ENCODE assay signal across 15 cellular contexts in the genomic region with DNA sequence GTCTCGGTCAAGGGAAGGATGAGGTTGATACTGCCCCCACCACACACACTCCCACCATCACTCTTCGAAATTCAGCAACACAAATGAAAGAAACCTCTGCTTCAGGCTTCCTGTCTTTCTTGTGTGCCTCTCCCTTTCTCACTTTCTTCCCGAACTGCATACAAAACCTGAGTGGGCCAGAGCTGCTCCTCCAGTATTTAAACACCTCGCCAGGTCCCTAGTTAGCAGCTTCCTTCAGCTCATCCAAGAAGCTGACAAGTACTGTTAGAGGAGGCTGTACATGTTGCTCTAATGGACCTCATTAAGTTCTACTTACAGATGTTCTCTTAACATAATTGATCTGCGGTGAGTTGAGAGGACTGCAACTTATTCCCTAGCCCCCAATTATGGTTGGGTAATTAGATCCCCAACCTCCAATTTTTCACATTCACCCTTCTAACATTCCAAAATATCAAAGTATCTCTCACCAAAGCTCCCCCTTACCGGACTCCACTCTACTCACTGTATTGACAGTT. TPM values are rescaled to one million over a fixed set of nuclear protein-coding genes. Genes with fewer than 3 reads are reported as not detected.
DNase-seq lines count a peak whose midpoint lies in the region; ATAC-seq, FAIRE-seq and TF ChIP-seq lines count a peak whose summit lies in the region.
"Had no signal": no experiment of that assay in that cellular context is flagged by ENCODE, and none has a peak within 500 bp of the region (broad histone marks: within the 10 kb centered on the region; RNA-seq: fewer than 3 reads in every experiment).

No MANE protein-coding gene starts in this region.

- RAD21 ChIA-PET in GM12878 (lab: Charles Lee; ENCODE audit: unreplicated experiment) = interaction anchor here (1.2 to 5.4 kb wide), 10 partner anchors 9 to 246 kb away, joined by 3 to 29 read pairs (median 6); no protein-coding TSS in a partner anchor

- TF ChIP-seq CTCF in left ventricle myocardium inferior (IDR thresholded peaks at IDR 0.05; ENCODE audit: borderline replicate concordance) (no peak), GM12878 (IDR thresholded peaks at IDR 0.05 in 2 of 3, conservative IDR thresholded peaks at IDR 0.05 in 1 of 3; ENCODE audit: control insufficient read depth in 2 of 3, extremely low read depth in 1 of 3, insufficient read depth in 1 of 3, low read depth in 3 of 3, low read length in 3 of 3) (no peak), uterus (IDR thresholded peaks at IDR 0.05) (no peak)

- CTCF ChIA-PET in GM12878 (lab: Yijun Ruan, JAX) = interaction anchor here (0.8 to 1.9 kb wide), 7 partner anchors 9 to 329 kb away, joined by 3 to 10 read pairs (median 3); no protein-coding TSS in a partner anchor

- no peak overlapping the region for H3K9ac ChIP-seq in GM12878 (ENCODE audit: control insufficient read depth, insufficient read depth, low read length)

- FAIRE-seq in GM12878 (lab: Jason Lieb, UNC) (no peak), RCC 7860 (lab: Jason Lieb, UNC) (no peak)

- intact Hi-C loops in left ventricle myocardium inferior (cut with micrococcal nuclease) = no loop called here
- intact Hi-C loops in Right ventricle myocardium inferior (cut with DNase I) = no loop called here
- intact Hi-C loops in GM12878 (cut with micrococcal nuclease; ENCODE audit: unreplicated experiment) = loop anchor here (5.0 kb wide), 1 partner anchor 77 kb away; no protein-coding TSS in a partner anchor
- intact Hi-C loops in uterus (cut with DNase I; ENCODE audit: low total_unique reads) = no loop called here

- SMC1A ChIA-PET in GM12878 (lab: Charles Lee; ENCODE audit: uncharacterized antibody, unreplicated experiment) = interaction anchor here (0.9 to 10.4 kb wide), 17 partner anchors 10 to 829 kb away, joined by 3 to 121 read pairs (median 5); no protein-coding TSS in a partner anchor

- DNase-seq in left ventricle myocardium inferior (no peak), Right ventricle myocardium inferior (ENCODE audit: missing footprints) (no peak), GM12878 (ENCODE audit: low read depth, low spot score) (no peak), uterus (peak in 1 of 2 donors; percentile 24), RCC 7860 (ENCODE audit: low spot score) (no peak)
- DNase-seq in stimulated activated CD4-positive, alpha-beta T cell treated with anti-CD3 and anti-CD28 coated beads, Interleukin-12 subunit alpha, Interleukin-12 subunit beta, amount 100 ng/mL, for 4 hours = no peak
- DNase-seq: activated CD4-positive, alpha-beta T cell treated with anti-CD3 and anti-CD28 coated beads, Interleukin-2, amount 10 ng/mL, durations not matched to agents 24 days and 14 days; activated gamma-delta T cell; DMS153; kidney glomerular epithelial cell; posterior cingulate gyrus; SW 1271 had no signal

- H3K4me2 ChIP-seq in GM12878 (ENCODE audit: control insufficient read depth, insufficient read depth) = peak overlapping the region; percentile 60

- no peak for ATAC-seq in Right ventricle myocardium inferior
- ATAC-seq in GM12878 = peak; percentile 4; the same call in 1 of the 3 replicates
- no peak for ATAC-seq in GM18858 (IDR thresholded peaks at IDR 0.05; ENCODE audit: unreplicated experiment)

- in situ Hi-C loops in GM12878 (cut with MboI) = no loop called here

- BruUV-seq in GM12878 (replicated peaks; lab: Mats Ljungman, UMichigan) = no TSS peak

- peaks cover 79% of the 10 kb centered on the region for H3K27me3 ChIP-seq in left ventricle myocardium inferior (ENCODE audit: low read depth)
- peaks cover 0 to 2% of the 10 kb centered on the region in 2 experiments; a peak in 2 of 4 replicates for H3K27me3 ChIP-seq in GM12878 (replicated peaks in 1 of 2; ENCODE audit: control insufficient read depth in 2 of 2, insufficient read depth in 2 of 2, low read length in 1 of 2)
- peaks cover 6% of the 10 kb centered on the region for H3K27me3 ChIP-seq in muscle layer of duodenum (ENCODE audit: low read depth, low read length)
- no peaks in the 10 kb centered on the region for H3K27me3 ChIP-seq in uterus

- peak overlapping the region; percentile 55 for H2AFZ ChIP-seq in GM12878 (ENCODE audit: control insufficient read depth, low read depth, low read length)

- POLR2A ChIA-PET in GM12878 (lab: Charles Lee) = interaction anchor here (0.7 to 2.3 kb wide), 6 partner anchors 8 to 223 kb away, joined by 3 to 8 read pairs (median 6); no protein-coding TSS in a partner anchor

- H3K4me1 ChIP-seq in left ventricle myocardium inferior (peaks cover 23% of the 10 kb centered on the region), GM12878 (ENCODE audit: control insufficient read depth, insufficient read depth, low read length) (peaks cover 4% of the 10 kb centered on the region; the same call in 1 of the 2 replicates), muscle layer of duodenum (ENCODE audit: control insufficient read depth in 1 of 2, insufficient read depth in 2 of 2, low read length in 2 of 2) (peaks cover 0 to 18% of the 10 kb centered on the region in 2 donors), uterus (peaks cover 0 to 4% of the 10 kb centered on the region in 2 donors)

- peak overlapping the region; percentile 46 for H3K4me3 ChIP-seq in left ventricle myocardium inferior
- no peak overlapping the region for H3K4me3 ChIP-seq in GM12878
- H3K4me3 ChIP-seq in muscle layer of duodenum (ENCODE audit: low read depth in 1 of 2, low read length in 2 of 2) = peak overlapping the region; percentile 7 to 43
- peak overlapping the region; percentile 18 to 23 for H3K4me3 ChIP-seq in uterus

- WGBS in GM12878 (ENCODE audit: insufficient coverage, insufficient replicate concordance, low lambda C conversion rate, missing lambda C conversion rate) = 21% methylated on average over 6 of the region's 6 CpGs

- H3K9me3 ChIP-seq in left ventricle myocardium inferior (replicated peaks) (no peaks in the 10 kb centered on the region), GM12878 (replicated peaks; ENCODE audit: control insufficient read depth, insufficient read depth, low read length) (no peaks in the 10 kb centered on the region), muscle layer of duodenum (ENCODE audit: control insufficient read depth in 1 of 2, low read length in 2 of 2) (no peaks in the 10 kb centered on the region), uterus (no peaks in the 10 kb centered on the region)
- H3K9me3 ChIP-seq: tibial nerve had no signal

- H3K36me3 ChIP-seq in left ventricle myocardium inferior = no peaks in the 10 kb centered on the region
- no peaks in the 10 kb centered on the region for H3K36me3 ChIP-seq in GM12878 (ENCODE audit: control insufficient read depth in 2 of 2, insufficient read depth in 2 of 2, low read length in 1 of 2)
- H3K36me3 ChIP-seq in muscle layer of duodenum (ENCODE audit: control insufficient read depth in 1 of 2, insufficient read depth in 2 of 2, low read length in 2 of 2) = no peaks in the 10 kb centered on the region
- H3K36me3 ChIP-seq in uterus = no peaks in the 10 kb centered on the region
- H3K36me3 ChIP-seq: tibial nerve had no signal

- TF ChIP-seq POLR2A in GM12878 (IDR thresholded peaks at IDR 0.05; ENCODE audit: low read depth, low read length) = no peak
- no peak for TF ChIP-seq POLR2A in uterus (IDR thresholded peaks at IDR 0.05)

- no peaks in the 10 kb centered on the region for H3K79me2 ChIP-seq in GM12878 (ENCODE audit: control insufficient read depth, insufficient read depth, low read length)

- TF ChIP-seq EP300 in GM12878 (IDR thresholded peaks at IDR 0.05; ENCODE audit: borderline replicate concordance in 1 of 2, control insufficient read depth in 1 of 2, low read depth in 2 of 2, low read length in 2 of 2) = no peak

- H3K27ac ChIP-seq in left ventricle myocardium inferior (replicated peaks) (peak overlapping the region; percentile 76), GM12878 (ENCODE audit: control insufficient read depth, insufficient read depth) (no peak overlapping the region), muscle layer of duodenum (ENCODE audit: low read length) (peak overlapping the region; percentile 67), uterus (peak overlapping the region; percentile 89 to 94)

- no peak for TF ChIP-seq RAD21 in GM12878 (IDR thresholded peaks at IDR 0.05; ENCODE audit: insufficient read depth, low read depth, low read length)

- H4K20me1 ChIP-seq in GM12878 (ENCODE audit: control insufficient read depth, insufficient read depth) = no peaks in the 10 kb centered on the region

TF ChIP-seq in GM12878, 131 proteins besides CTCF, POLR2A, EP300 and RAD21 (continues in another document):
- TF ChIP-seq BACH1 (IDR thresholded peaks at IDR 0.05; ENCODE audit: borderline replicate concordance) (no peak), IKZF1 (conservative IDR thresholded peaks at IDR 0.05) (no peak)

RNA-seq across cellular contexts. Expression of gene LMO3, which starts 4.1 kb away (rescaled TPM):
- total RNA-seq in left ventricle myocardium inferior (1.5 TPM), Right ventricle myocardium inferior (3.8 TPM), GM12878 (2014; rRNA removed) (1.4 and 1.8 TPM in 2 replicates), GM12878 (2014; rRNA removed; fragmentation: Illumina TruSeq; extraction: Trizol) (2.1 and 2.6 TPM in 2 replicates), GM12878 (2021) (1.6 and 2.0 TPM in 2 replicates), uterus (100 to 1,000 TPM in 1 of 4 donors, 10 to 100 TPM in 3; 20.9 to 130 (median 67.8) TPM)
- 5.5 and 5.7 TPM in 2 replicates for total RNA-seq in GM12878 (2013; cell fraction: nucleolus; rRNA removed)
- polyA plus RNA-seq in GM12878 (2011; ENCODE audit: low read depth) = 0.31 TPM
- polyA plus RNA-seq in GM12878 (2011; rRNA removed) (13.5 and 18.5 TPM in 2 replicates), GM12878 (2014; fragmentation: Illumina TruSeq; extraction: Trizol) (2.4 and 3.9 TPM in 2 replicates), GM12878 (2014; fragmentation: Nextera tagmentation; extraction: Ambion mirVana) (1 to 10 TPM; 1.8 to 2.0 TPM), GM12878 (2014; rRNA removed) (1.5 and 2.9 TPM in 2 replicates), GM12878 (2016; fragmentation: Nextera tagmentation; extraction: Ambion mirVana) (1 to 10 TPM; 1.6 to 1.7 TPM)
- 6.7 and 11.1 TPM in 2 replicates for polyA plus RNA-seq in GM12878 (2011; cell fraction: cytosol; rRNA removed)
- 11.7 and 16.3 TPM in 2 replicates for polyA plus RNA-seq in GM12878 (2011; cell fraction: nucleus; rRNA removed)
- 0.96 and 1.7 TPM in 2 replicates for polyA plus RNA-seq in GM12878 (2012)
- 19.8 and 29.1 TPM in 2 replicates for polyA minus RNA-seq in GM12878 (2011; rRNA and poly(A)+ RNA removed)
- 4.4 and 8.0 TPM in 2 replicates for polyA minus RNA-seq in GM12878 (2011; cell fraction: cytosol; rRNA and poly(A)+ RNA removed)
- 26.6 and 32.1 TPM in 2 replicates for polyA minus RNA-seq in GM12878 (2011; cell fraction: nucleus; rRNA and poly(A)+ RNA removed)
- total RNA-seq: activated CD4-positive, alpha-beta T cell treated with anti-CD3 and anti-CD28 coated beads, Interleukin-2, amount 10 ng/mL, durations not matched to agents 24 days and 14 days had no signal
